ENCODE assay signal across 1 cellular context in genomic region chr17:74430706-74431567, GRCh38.
TF ChIP-seq lines count a peak whose summit lies in the region.

No MANE protein-coding gene starts in this region.

TF ChIP-seq in HepG2, 621 proteins besides CTCF, POLR2A, EP300 and RAD21 (continued from another document and continues in another):
- 0 out of 2 replicates have a peak, but pooled peaks have one; percentile 27 for TF ChIP-seq ZHX2 (IDR thresholded peaks at IDR 0.05; ENCODE audit: low read depth)
- TF ChIP-seq ZHX2 (CRISPR knock-in tag; IDR thresholded peaks at IDR 0.05; ENCODE audit: borderline replicate concordance) = no peak; the same call in 1 of the 2 replicates
- TF ChIP-seq MEIS1 (CRISPR knock-in tag; IDR thresholded peaks at IDR 0.05; ENCODE audit: borderline replicate concordance) = no peak
- peak; percentile 74; the same call in 1 of the 2 replicates for TF ChIP-seq SP140L (CRISPR knock-in tag; IDR thresholded peaks at IDR 0.05; ENCODE audit: borderline replicate concordance)
- TF ChIP-seq MNT (IDR thresholded peaks at IDR 0.05) = no peak
- peak; percentile 84 for TF ChIP-seq ZFX (CRISPR knock-in tag; IDR thresholded peaks at IDR 0.05; ENCODE audit: low read depth)
- TF ChIP-seq ASH2L (IDR thresholded peaks at IDR 0.05; ENCODE audit: insufficient read length, low read depth, low read length) = peak; percentile 77
- TF ChIP-seq ZFP82 (CRISPR knock-in tag; IDR thresholded peaks at IDR 0.05; ENCODE audit: borderline replicate concordance) = peak; percentile 97
- no peak for TF ChIP-seq RNF2 (conservative IDR thresholded peaks at IDR 0.05; ENCODE audit: low read depth)
- no peak for TF ChIP-seq ZFYVE20 (CRISPR knock-in tag; IDR thresholded peaks at IDR 0.05; ENCODE audit: borderline replicate concordance, low read depth)
- peak; percentile 74 for TF ChIP-seq ZNF687 (CRISPR knock-in tag; IDR thresholded peaks at IDR 0.05)
- no peak for TF ChIP-seq STAT5B (CRISPR knock-in tag; IDR thresholded peaks at IDR 0.05)
- peak; percentile 41; the same call in 1 of the 2 replicates for TF ChIP-seq ZFP36L1 (CRISPR knock-in tag; IDR thresholded peaks at IDR 0.05)
- peak; percentile 48 for TF ChIP-seq HNF1B (CRISPR knock-in tag; IDR thresholded peaks at IDR 0.05)
- no peak for TF ChIP-seq ZNF597 (CRISPR knock-in tag; IDR thresholded peaks at IDR 0.05)
- no peak for TF ChIP-seq POGZ (CRISPR knock-in tag; IDR thresholded peaks at IDR 0.05)
- no peak for TF ChIP-seq ATM (IDR thresholded peaks at IDR 0.05; ENCODE audit: borderline replicate concordance)
- TF ChIP-seq TFE3 (CRISPR knock-in tag; IDR thresholded peaks at IDR 0.05) = peak; percentile 96
- no peak for TF ChIP-seq SRSF1 (optimal IDR thresholded peaks at IDR 0.05; ENCODE audit: low read depth, low read length)
- 0 out of 2 replicates have a peak, but pooled peaks have one; percentile 91 for TF ChIP-seq MAF1 (CRISPR knock-in tag; IDR thresholded peaks at IDR 0.05; ENCODE audit: borderline replicate concordance)
- peak; percentile 15; the same call in 1 of the 2 replicates for TF ChIP-seq ZFP41 (CRISPR knock-in tag; IDR thresholded peaks at IDR 0.05; ENCODE audit: borderline replicate concordance)
- TF ChIP-seq TSC22D2 (CRISPR knock-in tag; IDR thresholded peaks at IDR 0.05; ENCODE audit: borderline replicate concordance) = peak; percentile 59; the same call in 1 of the 2 replicates
- no peak; the same call in 1 of the 2 replicates for TF ChIP-seq GATA4 (IDR thresholded peaks at IDR 0.05; ENCODE audit: borderline replicate concordance, low read depth)
- peak; percentile 95; the same call in 1 of the 2 replicates for TF ChIP-seq ZNF33A (CRISPR knock-in tag; IDR thresholded peaks at IDR 0.05; ENCODE audit: borderline replicate concordance)
- TF ChIP-seq ZNF614 (CRISPR knock-in tag; IDR thresholded peaks at IDR 0.05; ENCODE audit: borderline replicate concordance) = peak; percentile 84
- TF ChIP-seq HNF1A (IDR thresholded peaks at IDR 0.05; ENCODE audit: low read depth) = peak; percentile 60; the same call in 1 of the 2 replicates
- TF ChIP-seq HNF1A (CRISPR knock-in tag; IDR thresholded peaks at IDR 0.05; ENCODE audit: borderline replicate concordance) = peak; percentile 78; the same call in 1 of the 2 replicates
- no peak; the same call in 1 of the 2 replicates for TF ChIP-seq ZNF556 (CRISPR knock-in tag; IDR thresholded peaks at IDR 0.05; ENCODE audit: borderline replicate concordance)
- no peak for TF ChIP-seq RNF219 (CRISPR knock-in tag; IDR thresholded peaks at IDR 0.05)
- no peak for TF ChIP-seq EEA1 (CRISPR knock-in tag; IDR thresholded peaks at IDR 0.05; ENCODE audit: borderline replicate concordance)
- TF ChIP-seq ATF7-NPFF (CRISPR knock-in tag; IDR thresholded peaks at IDR 0.05; ENCODE audit: low read depth) = no peak; the same call in 1 of the 2 replicates
- no peak for TF ChIP-seq ZNF3 (CRISPR knock-in tag; IDR thresholded peaks at IDR 0.05)
